ENCODE assay signal across 8 cellular contexts in the genomic region with DNA sequence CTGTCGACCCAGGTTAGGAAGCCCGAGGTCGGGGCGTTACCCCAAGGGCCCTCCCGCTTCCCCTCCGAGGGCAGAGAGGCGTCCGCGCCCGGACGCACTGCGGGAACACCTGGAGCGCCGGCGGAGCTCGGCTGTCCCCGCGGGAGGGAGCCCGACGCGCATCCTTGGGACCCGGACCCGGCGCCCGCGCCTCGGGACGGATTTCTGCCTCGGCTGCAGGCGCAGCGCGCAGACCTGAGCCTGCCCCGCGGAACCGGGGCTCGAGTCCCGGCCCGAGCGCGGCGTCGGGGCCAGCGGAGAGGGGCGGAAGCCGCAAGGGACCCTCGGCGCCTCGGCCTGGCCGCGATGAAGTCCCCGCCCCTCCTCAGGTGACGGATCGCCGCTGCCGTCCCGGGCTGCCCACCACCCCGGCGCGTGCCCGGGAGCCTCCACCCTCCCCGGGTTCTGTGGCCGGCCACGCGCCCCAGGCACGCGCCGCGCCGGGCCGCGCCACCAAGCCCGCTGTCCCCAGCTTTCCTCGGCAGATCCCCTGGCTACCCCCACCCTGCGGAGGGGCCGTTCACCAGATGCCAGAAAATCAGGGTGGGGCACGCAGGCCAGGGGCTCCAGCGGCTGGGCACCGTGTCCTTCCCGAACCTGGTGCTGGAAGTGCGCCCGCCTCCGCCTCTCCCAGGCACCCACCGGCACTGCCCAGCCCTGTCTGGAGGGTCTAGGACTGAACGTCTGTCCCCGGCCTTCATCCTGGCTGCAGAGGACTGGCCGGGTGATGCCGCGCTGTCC. TPM values are rescaled to one million over a fixed set of nuclear protein-coding genes. Genes with fewer than 3 reads are reported as not detected.
A peak's percentile ranks its signal among the peaks of the same experiment; 100 is the strongest.
DNase-seq lines count a peak whose midpoint lies in the region; ATAC-seq and TF ChIP-seq lines count a peak whose summit lies in the region.

No MANE protein-coding gene starts in this region.

- intact Hi-C loops in heart left ventricle (cut with DNase I), result no loop called here
- intact Hi-C loops in cardiac septum (cut with DNase I), result no loop called here

- H3K9ac ChIP-seq in SK-N-MC (ENCODE audit: insufficient read length) (peak overlapping the region; percentile 78), rectal smooth muscle tissue (ENCODE audit: low read length) (no peak overlapping the region)

- H3K27ac ChIP-seq in heart left ventricle (no peak overlapping the region), SK-N-MC (no peak overlapping the region), esophagus (ENCODE audit: low read depth in 2 of 2, low read length in 1 of 2) (no peak overlapping the region), rectal smooth muscle tissue (ENCODE audit: low read depth, low read length) (no peak overlapping the region)

- peaks cover 0 to 21% (median 9%) of the 10 kb centered on the region in 12 donors for H3K4me1 ChIP-seq in heart left ventricle
- H3K4me1 ChIP-seq in esophagus (ENCODE audit: control insufficient read depth in 2 of 2, insufficient read depth in 2 of 2, low read length in 1 of 2), result peaks cover 6 to 16% of the 10 kb centered on the region in 2 donors
- no peaks in the 10 kb centered on the region for H3K4me1 ChIP-seq in rectal smooth muscle tissue (ENCODE audit: control insufficient read depth, insufficient read depth, low read length)

- DNase-seq in heart left ventricle, result no peak
- DNase-seq in cardiac septum (ENCODE audit: low spot score), result no peak
- DNase-seq in SK-N-MC (ENCODE audit: low read depth, low spot score), result no peak
- DNase-seq in DMS153 treated with DMSO at 0.1 percent for 48 hours (lab: John Stamatoyannopoulos, UW; ENCODE audit: unreplicated experiment), result no peak
- no peak for DNase-seq in kidney tubule cell (ENCODE audit: low spot score)

- TF ChIP-seq POLR2A in heart left ventricle (IDR thresholded peaks at IDR 0.05), result no peak

- WGBS in heart left ventricle, 4 donors, result 1 to 3% (median 1%) methylated on average over 29 to 88 of the region's 88 CpGs
- WGBS in esophagus, 2 donors, result 1 to 2% methylated on average over 69 to 88 of the region's 88 CpGs

- ATAC-seq in heart left ventricle, result peak in 2 of 4 donors; percentile 25 to 31
- no peak for ATAC-seq in HG03469 (IDR thresholded peaks at IDR 0.05; ENCODE audit: unreplicated experiment)

- H3K4me3 ChIP-seq in heart left ventricle (peak overlapping the region in 11 of 12 donors; percentile 6 to 57 (median 30)), SK-N-MC (peak overlapping the region; percentile 89), esophagus (ENCODE audit: low read depth in 1 of 2, low read length in 2 of 2) (peak overlapping the region; percentile 32 to 44), rectal smooth muscle tissue (ENCODE audit: low read length) (peak overlapping the region; percentile 54)

- TF ChIP-seq CTCF in heart left ventricle (IDR thresholded peaks at IDR 0.05), result no peak

- H3K36me3 ChIP-seq in heart left ventricle (no peaks in the 10 kb centered on the region), SK-N-MC (ENCODE audit: insufficient read depth, low read length) (no peaks in the 10 kb centered on the region), esophagus (ENCODE audit: control insufficient read depth in 2 of 2, insufficient read depth in 2 of 2, low read length in 1 of 2) (no peaks in the 10 kb centered on the region), rectal smooth muscle tissue (ENCODE audit: control insufficient read depth, insufficient read depth, low read length) (no peaks in the 10 kb centered on the region)

- H3K27me3 ChIP-seq in heart left ventricle (peaks cover 39 to 93% (median 69%) of the 10 kb centered on the region in 9 donors), esophagus (ENCODE audit: control insufficient read depth in 1 of 2, insufficient read depth in 2 of 2, low read length in 2 of 2) (peaks cover 6 to 18% of the 10 kb centered on the region in 2 donors), rectal smooth muscle tissue (ENCODE audit: control insufficient read depth, insufficient read depth, low read length) (peaks cover 25% of the 10 kb centered on the region)

- H3K9me3 ChIP-seq in heart left ventricle (peaks cover 0 to 6% (median 0%) of the 10 kb centered on the region in 12 donors), SK-N-MC (ENCODE audit: low read depth, low read length) (no peaks in the 10 kb centered on the region), esophagus (ENCODE audit: control insufficient read depth in 2 of 2, insufficient read depth in 1 of 2, low read depth in 1 of 2, low read length in 1 of 2) (peaks cover 4% of the 10 kb centered on the region in 2 donors)

RNA-seq across cellular contexts. Expression of a gene that starts 0.4 kb away (rescaled TPM):
- total RNA-seq in heart left ventricle (not detected), cardiac septum (not detected)
- polyA plus RNA-seq in heart left ventricle (not detected), esophagus (under 1 TPM; 0.04 to 0.08 TPM)

RNA-seq across cellular contexts. Expression of a gene that starts 23.2 kb away (rescaled TPM):
- 10 to 100 TPM; 23.2 to 48.2 (median 38.9) TPM for total RNA-seq in heart left ventricle
- 10 to 100 TPM; 21.0 to 37.1 TPM for polyA plus RNA-seq in heart left ventricle
- total RNA-seq in cardiac septum, result 33.9 TPM
- 10 to 100 TPM; 13.9 to 15.2 TPM for polyA plus RNA-seq in esophagus

RNA-seq across cellular contexts. Expression of a gene that starts 23.4 kb away (rescaled TPM):
- total RNA-seq in heart left ventricle (10 to 100 TPM; 34.1 to 47.8 (median 41.9) TPM), cardiac septum (32.9 TPM)
- polyA plus RNA-seq in heart left ventricle (10 to 100 TPM; 48.8 to 59.4 TPM), esophagus (10 to 100 TPM; 22.0 to 26.8 TPM)

RNA-seq across cellular contexts. Expression of a gene that starts 52.1 kb away (rescaled TPM):
- total RNA-seq in heart left ventricle (10 to 100 TPM; 35.0 to 49.6 (median 37.8) TPM), cardiac septum (39.5 TPM)
- polyA plus RNA-seq in heart left ventricle (10 to 100 TPM; 19.6 to 36.8 TPM), esophagus (10 to 100 TPM; 13.0 to 17.7 TPM)

RNA-seq across cellular contexts. Expression of a gene that starts 52.8 kb away (rescaled TPM):
- total RNA-seq in heart left ventricle, result 10 to 100 TPM in 6 of 9 donors, 1 to 10 TPM in 3; 9.4 to 18.8 (median 11.0) TPM
- polyA plus RNA-seq in heart left ventricle, result 1 to 10 TPM; 4.7 to 9.8 TPM
- 17.5 TPM for total RNA-seq in cardiac septum
- 1 to 10 TPM; 4.7 to 8.9 TPM for polyA plus RNA-seq in esophagus

Comparison
In these comparisons a context has a peak if more than half of its experiments do, and no peak if none do; other contexts are left out.
1. H3K4me3 ChIP-seq: peak in every context shown above with its lines; median percentile 89 in SK-N-MC; 54 in rectal smooth muscle tissue; 38 in esophagus; 30 in heart left ventricle.